Comparison of ENCODE assay signal across 8 cellular contexts in the genomic region with DNA sequence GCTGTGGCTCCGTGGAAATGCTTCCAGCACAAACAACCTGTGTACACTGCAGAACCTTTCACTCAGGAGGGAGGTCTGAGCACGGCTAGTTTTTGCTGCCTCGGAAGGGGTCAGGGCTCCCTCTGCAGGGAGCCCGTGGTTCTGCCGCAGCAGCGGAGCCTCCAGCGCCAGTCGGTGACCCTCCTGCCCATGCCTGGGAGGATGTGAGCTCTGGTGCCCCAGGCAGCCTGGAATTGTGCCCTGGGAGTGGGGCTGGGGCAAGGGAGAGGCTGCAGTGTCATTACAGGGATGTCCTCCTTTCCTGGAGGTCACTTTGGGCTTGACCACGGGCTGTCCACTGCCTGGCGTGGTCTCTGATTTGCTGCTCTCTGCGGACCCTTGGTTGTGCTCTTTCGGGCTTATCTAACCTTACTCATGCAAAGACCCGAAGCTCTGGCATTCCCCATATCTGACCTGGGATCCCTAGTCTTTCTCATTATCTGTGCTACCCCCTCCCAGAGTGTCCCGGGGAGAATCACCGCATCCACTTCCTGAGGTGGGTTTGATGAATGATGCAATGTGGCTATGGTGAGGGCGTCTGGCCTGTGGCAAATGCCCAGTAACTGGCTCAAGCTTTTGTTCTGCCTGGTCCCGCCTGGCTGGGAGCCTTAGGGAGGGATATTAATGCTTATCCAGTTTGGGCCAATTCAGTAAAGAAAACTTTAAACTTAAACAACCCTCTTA. TPM values are rescaled to one million over a fixed set of nuclear protein-coding genes. Genes with fewer than 3 reads are reported as not detected.
DNase-seq lines count a peak whose midpoint lies in the region; ATAC-seq and TF ChIP-seq lines count a peak whose summit lies in the region.

No MANE protein-coding gene starts in this region.

- H2AFZ ChIP-seq in Karpas-422 (ENCODE audit: low read length) (peak overlapping the region; percentile 77), SK-N-SH (ENCODE audit: low read depth) (no peak overlapping the region)

- CTCF ChIA-PET in SK-N-SH (lab: Yijun Ruan, JAX) = interaction anchor here (0.5 to 10.5 kb wide), 49 partner anchors 9 to 549 kb away, joined by 3 to 152 read pairs (median 5); a partner anchor contains a TSS
- CTCF ChIA-PET in activated naive CD4-positive, alpha-beta T cell treated with anti-CD3 and anti-CD28 coated beads for 36 hours (lab: Charles Lee) = interaction anchor here (0.6 to 6.5 kb wide), 35 partner anchors 9 to 333 kb away, joined by 3 to 130 read pairs (median 6); a partner anchor contains a TSS

- no peaks in the 10 kb centered on the region for H3K79me2 ChIP-seq in Karpas-422 (ENCODE audit: low read length)
- H3K79me2 ChIP-seq in SK-N-SH (ENCODE audit: insufficient read depth) = no peaks in the 10 kb centered on the region

- no peaks in the 10 kb centered on the region for H3F3A ChIP-seq in SK-N-SH (replicated peaks; ENCODE audit: insufficient read depth)

- H3K27me3 Mint-ChIP-seq in activated naive CD4-positive, alpha-beta T cell treated with anti-CD3 and anti-CD28 coated beads for 36 hours (ENCODE audit: low read depth) = no peaks in the 10 kb centered on the region
- peaks cover 2% of the 10 kb centered on the region for H3K27me3 Mint-ChIP-seq in glutamatergic neuron (ENCODE audit: unreplicated experiment)
- peaks cover 10% of the 10 kb centered on the region for H3K27me3 Mint-ChIP-seq in progenitor cell of endocrine pancreas

- H3K9ac ChIP-seq in Karpas-422 (ENCODE audit: low read length) = peak overlapping the region; percentile 63
- no peak overlapping the region for H3K9ac ChIP-seq in SK-N-SH

- H3K4me3 Mint-ChIP-seq in activated naive CD4-positive, alpha-beta T cell treated with anti-CD3 and anti-CD28 coated beads for 36 hours = no peak overlapping the region
- no peak overlapping the region for H3K4me3 Mint-ChIP-seq in glutamatergic neuron (ENCODE audit: unreplicated experiment)
- H3K4me3 Mint-ChIP-seq in progenitor cell of endocrine pancreas (ENCODE audit: low read depth) = no peak overlapping the region

- H4K20me1 ChIP-seq in Karpas-422 (ENCODE audit: insufficient read depth, low read depth, low read length) = no peaks in the 10 kb centered on the region
- H4K20me1 ChIP-seq in SK-N-SH (ENCODE audit: insufficient read depth) = no peaks in the 10 kb centered on the region

- TF ChIP-seq POLR2A in vagina (IDR thresholded peaks at IDR 0.05) = no peak

- no peaks in the 10 kb centered on the region for H3K27me3 ChIP-seq in Karpas-422 (ENCODE audit: low read length)
- H3K27me3 ChIP-seq in SK-N-SH (ENCODE audit: insufficient read depth) = peaks cover 5% of the 10 kb centered on the region; the same call in 1 of the 2 replicates
- H3K27me3 ChIP-seq in vagina = no peaks in the 10 kb centered on the region

- POLR2A ChIA-PET in SK-N-SH (lab: Yijun Ruan, JAX) = no interaction called here

- peak; percentile 46 for ATAC-seq in GM21526 (IDR thresholded peaks at IDR 0.05; ENCODE audit: low FRiP score, unreplicated experiment)

- no peaks in the 10 kb centered on the region for H3K9me3 Mint-ChIP-seq in activated naive CD4-positive, alpha-beta T cell treated with anti-CD3 and anti-CD28 coated beads for 36 hours
- H3K9me3 Mint-ChIP-seq in glutamatergic neuron (ENCODE audit: unreplicated experiment) (no peaks in the 10 kb centered on the region), progenitor cell of endocrine pancreas (ENCODE audit: low read depth) (no peaks in the 10 kb centered on the region)

- peaks cover 2% of the 10 kb centered on the region for H3K36me3 Mint-ChIP-seq in activated naive CD4-positive, alpha-beta T cell treated with anti-CD3 and anti-CD28 coated beads for 36 hours (ENCODE audit: low read depth)
- no peaks in the 10 kb centered on the region for H3K36me3 Mint-ChIP-seq in glutamatergic neuron (ENCODE audit: unreplicated experiment)
- no peaks in the 10 kb centered on the region for H3K36me3 Mint-ChIP-seq in progenitor cell of endocrine pancreas (ENCODE audit: insufficient read depth)

- H3K27ac ChIP-seq in Karpas-422 (ENCODE audit: low read length) = peak overlapping the region; percentile 98
- H3K27ac ChIP-seq in SK-N-SH (ENCODE audit: low read depth in 2 of 2, low read length in 1 of 2) = no peak overlapping the region
- no peak overlapping the region for H3K27ac ChIP-seq in vagina

- DNase-seq in DMS 273 treated with DMSO at 0.1 percent for 48 hours (lab: John Stamatoyannopoulos, UW) (peak; percentile 7), Karpas-422 (peak; percentile 93), SK-N-SH (peak; percentile 86), glutamatergic neuron (peak; percentile 83), progenitor cell of endocrine pancreas (ENCODE audit: low spot score, unreplicated experiment) (peak; percentile 59), vagina (ENCODE audit: extremely low spot score in 2 of 2) (no peak)
- DNase-seq in activated naive CD4-positive, alpha-beta T cell treated with anti-CD3 and anti-CD28 coated beads for 36 hours = peak; percentile 86

- H3K36me3 ChIP-seq in Karpas-422 (ENCODE audit: insufficient read depth, low read length) = no peaks in the 10 kb centered on the region
- no peaks in the 10 kb centered on the region for H3K36me3 ChIP-seq in SK-N-SH (replicated peaks in 1 of 2; ENCODE audit: control insufficient read depth in 1 of 2, insufficient read depth in 2 of 2, low read length in 1 of 2)
- no peaks in the 10 kb centered on the region for H3K36me3 ChIP-seq in vagina

- H3K4me3 ChIP-seq in Karpas-422 (ENCODE audit: low read length) (peak overlapping the region; percentile 32; the same call in 1 of the 2 replicates), SK-N-SH (ENCODE audit: low read depth in 2 of 2, low read length in 1 of 2) (peak overlapping the region in 1 of 2 experiments; percentile 19; a peak in 1 of 4 replicates), vagina (no peak overlapping the region)

- TF ChIP-seq CTCF in SK-N-SH (IDR thresholded peaks at IDR 0.05) (peak; percentile 81), glutamatergic neuron (IDR thresholded peaks at IDR 0.05; ENCODE audit: partially characterized antibody, unreplicated experiment) (peak; percentile 84), progenitor cell of endocrine pancreas (IDR thresholded peaks at IDR 0.05; ENCODE audit: unreplicated experiment) (peak; percentile 90), vagina (IDR thresholded peaks at IDR 0.05) (peak; percentile 29 to 71 (median 67))

- no peaks in the 10 kb centered on the region for H3K9me3 ChIP-seq in Karpas-422 (ENCODE audit: low read length)
- H3K9me3 ChIP-seq in SK-N-SH = no peaks in the 10 kb centered on the region
- H3K9me3 ChIP-seq in vagina = no peaks in the 10 kb centered on the region

- no peak for TF ChIP-seq EP300 in SK-N-SH (IDR thresholded peaks at IDR 0.05; ENCODE audit: borderline replicate concordance in 1 of 2, low read depth in 1 of 2, low read length in 1 of 2)

- peak overlapping the region; percentile 68 for H3K4me2 ChIP-seq in Karpas-422 (ENCODE audit: low read depth, low read length, poor library complexity, severe bottlenecking)
- H3K4me2 ChIP-seq in SK-N-SH = no peak overlapping the region

- TF ChIP-seq RAD21 in SK-N-SH (IDR thresholded peaks at IDR 0.05; ENCODE audit: low read length) = peak; percentile 87

- H3K4me1 Mint-ChIP-seq in activated naive CD4-positive, alpha-beta T cell treated with anti-CD3 and anti-CD28 coated beads for 36 hours (ENCODE audit: low read depth) = peaks cover 81% of the 10 kb centered on the region
- peaks cover 28% of the 10 kb centered on the region for H3K4me1 Mint-ChIP-seq in glutamatergic neuron (ENCODE audit: low read depth, unreplicated experiment)
- H3K4me1 Mint-ChIP-seq in progenitor cell of endocrine pancreas (ENCODE audit: low read depth) = peaks cover 7% of the 10 kb centered on the region

- intact Hi-C loops in activated naive CD4-positive, alpha-beta T cell treated with anti-CD3 and anti-CD28 coated beads for 36 hours (cut with micrococcal nuclease) = loop anchor here (1.0 to 2.0 kb wide), 4 partner anchors 45 to 288 kb away; no protein-coding TSS in a partner anchor
- intact Hi-C loops in vagina (cut with DNase I) = no loop called here

- H3K4me1 ChIP-seq in Karpas-422 (ENCODE audit: low read length) (peaks cover 59% of the 10 kb centered on the region), SK-N-SH (ENCODE audit: control insufficient read depth in 1 of 2, insufficient read depth in 2 of 2, low read depth in 1 of 2, low read length in 1 of 2) (peaks cover 0 to 4% of the 10 kb centered on the region in 2 experiments; a peak in 1 of 4 replicates), vagina (no peaks in the 10 kb centered on the region)

- WGBS in SK-N-SH (ENCODE audit: low lambda C conversion rate) = 44% methylated on average over 11 of the region's 17 CpGs

- H3K9me2 ChIP-seq in Karpas-422 (replicated peaks; ENCODE audit: insufficient read depth, low read length) (no peaks in the 10 kb centered on the region), SK-N-SH (no peaks in the 10 kb centered on the region)

- peak overlapping the region; percentile 86 for H3K27ac Mint-ChIP-seq in activated naive CD4-positive, alpha-beta T cell treated with anti-CD3 and anti-CD28 coated beads for 36 hours
- H3K27ac Mint-ChIP-seq in glutamatergic neuron (ENCODE audit: unreplicated experiment) = no peak overlapping the region
- no peak overlapping the region for H3K27ac Mint-ChIP-seq in progenitor cell of endocrine pancreas

TF ChIP-seq in SK-N-SH, 30 proteins besides CTCF, POLR2A, EP300 and RAD21:
- no peak for TF ChIP-seq GABPA (IDR thresholded peaks at IDR 0.05; ENCODE audit: low read depth)
- TF ChIP-seq SMC3 (IDR thresholded peaks at IDR 0.05; ENCODE audit: low read depth, low read length) = peak; percentile 78
- no peak for TF ChIP-seq TAF1 (IDR thresholded peaks at IDR 0.05; ENCODE audit: borderline replicate concordance, low read depth, low read length)
- TF ChIP-seq EZH2phosphoT487 (IDR thresholded peaks at IDR 0.05; ENCODE audit: borderline replicate concordance, low read depth) = no peak
- no peak for TF ChIP-seq FOSL2 (IDR thresholded peaks at IDR 0.05; ENCODE audit: borderline replicate concordance, low read depth)
- no peak for TF ChIP-seq SIN3A (IDR thresholded peaks at IDR 0.05; ENCODE audit: borderline replicate concordance, low read depth, low read length)

RNA-seq across cellular contexts. Expression of a gene that starts 59.5 kb away (rescaled TPM):
- total RNA-seq in Karpas-422 (2014; rRNA removed; shearing (Covaris generic); ENCODE audit: low replicate concordance) = 16.2 and 16.5 TPM in 2 replicates
- not detected in 2 replicates for polyA plus RNA-seq in SK-N-SH (2012; rRNA removed)
- polyA plus RNA-seq in SK-N-SH (2012; cell fraction: cytosol; rRNA removed) = not detected in 2 replicates
- not detected in 2 replicates for polyA plus RNA-seq in SK-N-SH (2012; cell fraction: nucleus; rRNA removed)
- 10 to 100 TPM; 79.6 to 82.6 TPM for total RNA-seq in activated naive CD4-positive, alpha-beta T cell treated with anti-CD3 and anti-CD28 coated beads for 36 hours
- total RNA-seq in glutamatergic neuron (ENCODE audit: unreplicated experiment) (not detected), progenitor cell of endocrine pancreas (not detected in 2 replicates), vagina (8.1 TPM)

Comparison
In these comparisons a context has a peak if more than half of its experiments do, and no peak if none do; other contexts are left out.
1. DNase-seq: peak in DMS 273 treated with DMSO at 0.1 percent for 48 hours (single experiment), Karpas-422 (single experiment), SK-N-SH (single experiment), activated naive CD4-positive, alpha-beta T cell treated with anti-CD3 and anti-CD28 coated beads for 36 hours (single experiment), glutamatergic neuron (single experiment) and progenitor cell of endocrine pancreas (single experiment); none in vagina (0 of 2).
2. Peak in every context shown above with its lines, with median percentiles within 50 percentile points of each other: CTCF ChIP-seq.